ENCODE assay signal across 31 cellular contexts in genomic region chr5:150771034-150771795, GRCh38. TPM values are rescaled to one million over a fixed set of nuclear protein-coding genes. Genes with fewer than 3 reads are reported as not detected.
A peak's percentile ranks its signal among the peaks of the same experiment; 100 is the strongest.
DNase-seq lines count a peak whose midpoint lies in the region; ATAC-seq and TF ChIP-seq lines count a peak whose summit lies in the region.
"Had no signal": no experiment of that assay in that cellular context is flagged by ENCODE, and none has a peak within 500 bp of the region (broad histone marks: within the 10 kb centered on the region; RNA-seq: fewer than 3 reads in every experiment).

No MANE protein-coding gene starts in this region.

- peak overlapping the region; percentile 9 for H3K27ac Mint-ChIP-seq in stimulated activated naive CD8-positive, alpha-beta T cell treated with anti-CD3 and anti-CD28 coated beads, Interleukin-15, Interleukin-2, amounts not matched to agents 100 ng/mL and 50 ng/mL, for 24 hours
- peak overlapping the region; percentile 67 for H3K27ac Mint-ChIP-seq in activated naive CD8-positive, alpha-beta T cell treated with anti-CD3 and anti-CD28 coated beads for 36 hours
- H3K27ac Mint-ChIP-seq in CD8-positive, alpha-beta T cell = no peak overlapping the region
- H3K27ac Mint-ChIP-seq: IgD-negative memory B cell, nephron progenitor cell, T-cell had no signal

- no peaks in the 10 kb centered on the region for H3K36me3 ChIP-seq in CD8-positive, alpha-beta T cell (ENCODE audit: insufficient read depth, low read length)
- H3K36me3 ChIP-seq: adrenal gland, ovary, right atrium auricular region, stomach, vagina had no signal

- DNase-seq in stimulated activated naive CD8-positive, alpha-beta T cell treated with anti-CD3 and anti-CD28 coated beads, Interleukin-15, Interleukin-2, amounts not matched to agents 100 U/mL and 50 U/mL, for 24 hours = no peak
- peak; percentile 92 for DNase-seq in MV-4-11 (lab: John Stamatoyannopoulos, UW)
- no peak for DNase-seq in activated naive CD8-positive, alpha-beta T cell treated with anti-CD3 and anti-CD28 coated beads for 36 hours
- DNase-seq in HuH-7 (ENCODE audit: low spot score) = no peak
- DNase-seq in kidney tubule cell (ENCODE audit: low spot score) = no peak
- DNase-seq in CD8-positive, alpha-beta T cell = no peak
- DNase-seq: activated gamma-delta T cell treated with Interleukin-2 at 50 U/mL for 16 hours; activated T-cell treated with anti-CD3 and anti-CD28 coated beads, Interleukin-2, amount 50 U/mL, for 1 hour; adrenal gland; C1 segment of cervical spinal cord; DMS79 treated with DMSO at 0.1 percent for 48 hours; erythroblast; GDM1; GOT3; NCI-H1930; NCI-H2171 treated with DMSO at 0.1 percent for 48 hours; NCI-H510A; nephron progenitor cell; ovary; stomach; T-cell had no signal

- H3K4me1 ChIP-seq in CD8-positive, alpha-beta T cell (ENCODE audit: insufficient read depth, low read length) = no peaks in the 10 kb centered on the region
- H3K4me1 ChIP-seq: adrenal gland, right atrium auricular region, stomach, vagina had no signal

- no peaks in the 10 kb centered on the region for H3K9me3 ChIP-seq in CD8-positive, alpha-beta T cell (ENCODE audit: low read length)
- H3K9me3 ChIP-seq: adrenal gland, ovary, right atrium auricular region, stomach, vagina had no signal

- no peaks in the 10 kb centered on the region for H3K27me3 ChIP-seq in CD8-positive, alpha-beta T cell (ENCODE audit: insufficient read depth, low read length)
- H3K27me3 ChIP-seq: adrenal gland, ovary, right atrium auricular region, stomach, vagina had no signal

- no peaks in the 10 kb centered on the region for H3K27me3 Mint-ChIP-seq in stimulated activated naive CD8-positive, alpha-beta T cell treated with anti-CD3 and anti-CD28 coated beads, Interleukin-15, Interleukin-2, amounts not matched to agents 100 ng/mL and 50 ng/mL, for 24 hours
- H3K27me3 Mint-ChIP-seq in activated naive CD8-positive, alpha-beta T cell treated with anti-CD3 and anti-CD28 coated beads for 36 hours = peaks cover 8% of the 10 kb centered on the region
- peaks cover 5% of the 10 kb centered on the region for H3K27me3 Mint-ChIP-seq in CD8-positive, alpha-beta T cell (ENCODE audit: low read depth)

- peaks cover 5% of the 10 kb centered on the region for H3K4me1 Mint-ChIP-seq in stimulated activated naive CD8-positive, alpha-beta T cell treated with anti-CD3 and anti-CD28 coated beads, Interleukin-15, Interleukin-2, amounts not matched to agents 100 ng/mL and 50 ng/mL, for 24 hours (ENCODE audit: low read depth)
- peaks cover 8% of the 10 kb centered on the region for H3K4me1 Mint-ChIP-seq in activated naive CD8-positive, alpha-beta T cell treated with anti-CD3 and anti-CD28 coated beads for 36 hours
- H3K4me1 Mint-ChIP-seq in CD8-positive, alpha-beta T cell (ENCODE audit: low read depth) = no peaks in the 10 kb centered on the region
- H3K4me1 Mint-ChIP-seq: central memory CD8-positive, alpha-beta T cell; nephron progenitor cell; T-cell had no signal

- intact Hi-C loops in CD8-positive, alpha-beta T cell (cut with DNase I, micrococcal nuclease) = no loop called here

- H3K9me3 Mint-ChIP-seq in stimulated activated naive CD8-positive, alpha-beta T cell treated with anti-CD3 and anti-CD28 coated beads, Interleukin-15, Interleukin-2, amounts not matched to agents 100 ng/mL and 50 ng/mL, for 24 hours = peaks cover 4% of the 10 kb centered on the region
- H3K9me3 Mint-ChIP-seq in activated naive CD8-positive, alpha-beta T cell treated with anti-CD3 and anti-CD28 coated beads for 36 hours = peaks cover 7% of the 10 kb centered on the region
- no peaks in the 10 kb centered on the region for H3K9me3 Mint-ChIP-seq in CD8-positive, alpha-beta T cell
- H3K9me3 Mint-ChIP-seq: central memory CD8-positive, alpha-beta T cell; nephron progenitor cell; T-cell had no signal

- no peak overlapping the region for H3K4me3 Mint-ChIP-seq in stimulated activated naive CD8-positive, alpha-beta T cell treated with anti-CD3 and anti-CD28 coated beads, Interleukin-15, Interleukin-2, amounts not matched to agents 100 ng/mL and 50 ng/mL, for 24 hours
- peak overlapping the region; percentile 2 for H3K4me3 Mint-ChIP-seq in activated naive CD8-positive, alpha-beta T cell treated with anti-CD3 and anti-CD28 coated beads for 36 hours
- no peak overlapping the region for H3K4me3 Mint-ChIP-seq in CD8-positive, alpha-beta T cell
- H3K4me3 Mint-ChIP-seq: central memory CD8-positive, alpha-beta T cell; IgD-negative memory B cell; nephron progenitor cell; T-cell had no signal

- ATAC-seq in stimulated activated naive CD8-positive, alpha-beta T cell treated with anti-CD3 and anti-CD28 coated beads, Interleukin-15, Interleukin-2, amounts not matched to agents 100 U/mL and 50 U/mL, for 24 hours = no peak
- no peak for ATAC-seq in CD8-positive, alpha-beta T cell
- ATAC-seq: activated CD4-positive, CD25-positive, alpha-beta regulatory T cell treated with anti-CD3 and anti-CD28 coated beads, Interleukin-2, amount 50 U/mL, for 24 hours; left lobe of liver; T-cell had no signal

- no peak overlapping the region for H3K4me3 ChIP-seq in CD8-positive, alpha-beta T cell (ENCODE audit: low read depth, low read length)
- H3K4me3 ChIP-seq: adrenal gland, ovary, right atrium auricular region, smooth muscle cell, stomach, vagina had no signal

- H3K36me3 Mint-ChIP-seq in stimulated activated naive CD8-positive, alpha-beta T cell treated with anti-CD3 and anti-CD28 coated beads, Interleukin-15, Interleukin-2, amounts not matched to agents 100 ng/mL and 50 ng/mL, for 24 hours (ENCODE audit: low read depth) = no peaks in the 10 kb centered on the region
- H3K36me3 Mint-ChIP-seq in activated naive CD8-positive, alpha-beta T cell treated with anti-CD3 and anti-CD28 coated beads for 36 hours = peaks cover 2% of the 10 kb centered on the region
- H3K36me3 Mint-ChIP-seq in CD8-positive, alpha-beta T cell = no peaks in the 10 kb centered on the region
- H3K36me3 Mint-ChIP-seq: T-cell had no signal

- CTCF ChIA-PET in CD8-positive, alpha-beta T cell (lab: Charles Lee) = interaction anchor here (2.2 kb wide), 1 partner anchor 7 kb away, joined by 8 read pairs; the partner anchor contains the start of gene SMIM3

- POLR2A ChIA-PET in CD8-positive, alpha-beta T cell (lab: Charles Lee) = no interaction called here

- TF ChIP-seq CTCF in CD8-positive, alpha-beta T cell (IDR thresholded peaks at IDR 0.05) = no peak

- no peak overlapping the region for H3K27ac ChIP-seq in CD8-positive, alpha-beta T cell (ENCODE audit: low read depth, low read length)
- H3K27ac ChIP-seq: adrenal gland, ovary, right atrium auricular region, RWPE1, stomach, vagina had no signal

RNA-seq across cellular contexts. Expression of gene SMIM3, which starts 7.3 kb away (rescaled TPM):
- 10 to 100 TPM; 10.4 to 10.6 TPM for total RNA-seq in activated naive CD8-positive, alpha-beta T cell treated with anti-CD3 and anti-CD28 coated beads for 36 hours
- total RNA-seq in CD8-positive, alpha-beta T cell = 1 to 10 TPM; 4.6 to 4.9 TPM
- total RNA-seq: OCI-LY7 had no signal

RNA-seq across cellular contexts. Expression of gene DCTN4, which starts 12.4 kb away (rescaled TPM):
- total RNA-seq in activated naive CD8-positive, alpha-beta T cell treated with anti-CD3 and anti-CD28 coated beads for 36 hours = 10 to 100 TPM; 33.7 to 37.4 TPM
- 100 to 1,000 TPM; 117 to 121 TPM for total RNA-seq in CD8-positive, alpha-beta T cell
